1 cellular context compared by ENCODE assay signal in the genomic region with DNA sequence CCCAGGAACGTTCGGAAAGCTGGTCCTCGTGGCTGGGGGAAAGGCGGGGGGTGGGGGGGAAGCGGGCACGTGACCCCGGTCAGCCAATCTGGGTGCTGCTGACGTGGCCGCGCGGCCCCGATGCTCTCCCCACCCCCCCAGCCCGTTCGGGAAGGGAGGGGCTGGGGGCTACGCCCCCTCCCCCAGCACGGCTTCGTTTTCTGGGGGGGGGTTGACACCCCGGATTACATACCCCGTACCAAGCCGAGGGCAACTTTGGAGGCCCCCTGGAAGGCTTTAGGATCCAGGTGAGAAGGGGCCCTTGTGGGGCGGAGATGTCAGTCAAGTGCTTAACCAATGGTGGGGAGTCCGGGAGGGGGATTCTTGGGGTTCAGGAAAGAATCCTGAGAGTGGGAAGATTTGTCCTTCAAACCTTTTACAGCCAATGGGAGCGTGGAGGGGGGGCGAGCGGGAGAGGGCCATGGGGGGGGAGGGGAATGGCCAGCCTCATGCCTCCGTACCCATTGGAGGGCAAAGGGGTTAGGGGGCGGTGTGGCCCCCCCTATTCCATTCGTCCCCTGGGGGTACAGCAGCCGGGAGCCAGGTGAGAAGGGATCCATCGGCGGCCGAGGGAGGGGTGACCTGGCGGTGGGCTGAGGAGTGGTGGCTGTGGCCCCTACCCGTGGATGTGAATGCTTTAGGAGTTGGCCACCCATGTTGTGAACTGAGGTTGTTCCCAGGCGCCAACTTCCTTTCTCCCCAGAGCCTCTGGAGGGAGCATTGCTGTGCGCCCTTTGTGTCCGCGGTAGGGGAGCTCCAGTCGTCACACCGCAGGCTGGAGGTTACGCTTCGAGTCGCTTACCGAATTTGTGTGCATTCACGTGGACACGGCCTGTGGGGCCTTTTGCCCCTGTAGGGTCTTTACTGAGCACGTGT.
TF ChIP-seq lines count a peak whose summit lies in the region.

No MANE protein-coding gene starts in this region.

TF ChIP-seq in HepG2, 621 proteins besides CTCF, POLR2A, EP300 and RAD21 (continued from another document and continues in another):
- TF ChIP-seq, protein P1, sequence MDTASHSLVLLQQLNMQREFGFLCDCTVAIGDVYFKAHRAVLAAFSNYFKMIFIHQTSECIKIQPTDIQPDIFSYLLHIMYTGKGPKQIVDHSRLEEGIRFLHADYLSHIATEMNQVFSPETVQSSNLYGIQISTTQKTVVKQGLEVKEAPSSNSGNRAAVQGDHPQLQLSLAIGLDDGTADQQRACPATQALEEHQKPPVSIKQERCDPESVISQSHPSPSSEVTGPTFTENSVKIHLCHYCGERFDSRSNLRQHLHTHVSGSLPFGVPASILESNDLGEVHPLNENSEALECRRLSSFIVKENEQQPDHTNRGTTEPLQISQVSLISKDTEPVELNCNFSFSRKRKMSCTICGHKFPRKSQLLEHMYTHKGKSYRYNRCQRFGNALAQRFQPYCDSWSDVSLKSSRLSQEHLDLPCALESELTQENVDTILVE (CRISPR knock-in tag; IDR thresholded peaks at IDR 0.05), result peak; percentile 38
- TF ChIP-seq RARG (CRISPR knock-in tag; IDR thresholded peaks at IDR 0.05; ENCODE audit: low read depth) (no peak; the same call in 1 of the 2 replicates), SP140L (CRISPR knock-in tag; IDR thresholded peaks at IDR 0.05; ENCODE audit: borderline replicate concordance) (0 out of 2 replicates have a peak, but pooled peaks have one; percentile 62), GABPB1 (CRISPR knock-in tag; IDR thresholded peaks at IDR 0.05) (0 out of 2 replicates have a peak, but pooled peaks have one; percentile 43), ADNP (CRISPR knock-in tag; IDR thresholded peaks at IDR 0.05) (no peak), ZNF619 (CRISPR knock-in tag; IDR thresholded peaks at IDR 0.05) (peak; percentile 94; the same call in 1 of the 2 replicates), ZNF260 (CRISPR knock-in tag; IDR thresholded peaks at IDR 0.05; ENCODE audit: borderline replicate concordance, low read depth) (no peak), SYNCRIP (IDR thresholded peaks at IDR 0.05; ENCODE audit: insufficient read depth, low read depth, low read length) (no peak), TMF1 (CRISPR knock-in tag; IDR thresholded peaks at IDR 0.05; ENCODE audit: low read depth) (peak; percentile 85; the same call in 1 of the 2 replicates), ZNF570 (CRISPR knock-in tag; IDR thresholded peaks at IDR 0.05; ENCODE audit: borderline replicate concordance) (0 out of 2 replicates have a peak, but pooled peaks have one; percentile 32), RFX5 (IDR thresholded peaks at IDR 0.05; ENCODE audit: low read depth, low read length) (no peak), ZNF451 (CRISPR knock-in tag; IDR thresholded peaks at IDR 0.05) (0 out of 2 replicates have a peak, but pooled peaks have one; percentile 1), CEBPB (IDR thresholded peaks at IDR 0.05; ENCODE audit: borderline replicate concordance, low read depth, low read length) (no peak), ZNF468 (CRISPR knock-in tag; IDR thresholded peaks at IDR 0.05) (no peak), NONO (IDR thresholded peaks at IDR 0.05) (no peak), NONO (CRISPR knock-in tag; conservative IDR thresholded peaks at IDR 0.05) (no peak; the same call in 1 of the 2 replicates), RAD51 (IDR thresholded peaks at IDR 0.05; ENCODE audit: borderline replicate concordance) (peak; percentile 71), ZNF839 (CRISPR knock-in tag; IDR thresholded peaks at IDR 0.05; ENCODE audit: borderline replicate concordance) (no peak; the same call in 1 of the 2 replicates), HMG20B (CRISPR knock-in tag; conservative IDR thresholded peaks at IDR 0.05) (peak; percentile 13; the same call in 1 of the 2 replicates), ZNF350 (CRISPR knock-in tag; IDR thresholded peaks at IDR 0.05; ENCODE audit: borderline replicate concordance, low read depth) (no peak; the same call in 1 of the 2 replicates), SSRP1 (CRISPR knock-in tag; IDR thresholded peaks at IDR 0.05) (no peak), SPEN (CRISPR knock-in tag; IDR thresholded peaks at IDR 0.05; ENCODE audit: low read depth) (peak; percentile 41; the same call in 1 of the 2 replicates), CAMTA2 (CRISPR knock-in tag; IDR thresholded peaks at IDR 0.05; ENCODE audit: borderline replicate concordance) (peak; percentile 44), ZNF431 (CRISPR knock-in tag; IDR thresholded peaks at IDR 0.05; ENCODE audit: borderline replicate concordance, low read depth) (peak; percentile 83), IRX3 (CRISPR knock-in tag; IDR thresholded peaks at IDR 0.05; ENCODE audit: borderline replicate concordance, low read depth) (peak; percentile 89; the same call in 1 of the 2 replicates), ZNF703 (CRISPR knock-in tag; IDR thresholded peaks at IDR 0.05; ENCODE audit: borderline replicate concordance) (0 out of 2 replicates have a peak, but pooled peaks have one; percentile 6), SRY (CRISPR knock-in tag; IDR thresholded peaks at IDR 0.05) (no peak; the same call in 1 of the 2 replicates), ATM (IDR thresholded peaks at IDR 0.05; ENCODE audit: borderline replicate concordance) (no peak), FOXK2 (IDR thresholded peaks at IDR 0.05) (peak; percentile 50; the same call in 1 of the 2 replicates), POLR2G (IDR thresholded peaks at IDR 0.05; ENCODE audit: low read depth, low read length) (peak; percentile 77; the same call in 1 of the 2 replicates), RBAK (CRISPR knock-in tag; IDR thresholded peaks at IDR 0.05) (no peak), ZNF30 (CRISPR knock-in tag; IDR thresholded peaks at IDR 0.05) (no peak), MAFF (IDR thresholded peaks at IDR 0.05; ENCODE audit: low read depth, low read length) (no peak), ZBTB3 (CRISPR knock-in tag; IDR thresholded peaks at IDR 0.05; ENCODE audit: borderline replicate concordance, low read depth) (no peak), TRIM24 (CRISPR knock-in tag; IDR thresholded peaks at IDR 0.05) (no peak), ATF7-NPFF (CRISPR knock-in tag; IDR thresholded peaks at IDR 0.05; ENCODE audit: low read depth) (no peak), ZNF850 (CRISPR knock-in tag; conservative IDR thresholded peaks at IDR 0.05) (no peak)
- TF ChIP-seq, protein P2, sequence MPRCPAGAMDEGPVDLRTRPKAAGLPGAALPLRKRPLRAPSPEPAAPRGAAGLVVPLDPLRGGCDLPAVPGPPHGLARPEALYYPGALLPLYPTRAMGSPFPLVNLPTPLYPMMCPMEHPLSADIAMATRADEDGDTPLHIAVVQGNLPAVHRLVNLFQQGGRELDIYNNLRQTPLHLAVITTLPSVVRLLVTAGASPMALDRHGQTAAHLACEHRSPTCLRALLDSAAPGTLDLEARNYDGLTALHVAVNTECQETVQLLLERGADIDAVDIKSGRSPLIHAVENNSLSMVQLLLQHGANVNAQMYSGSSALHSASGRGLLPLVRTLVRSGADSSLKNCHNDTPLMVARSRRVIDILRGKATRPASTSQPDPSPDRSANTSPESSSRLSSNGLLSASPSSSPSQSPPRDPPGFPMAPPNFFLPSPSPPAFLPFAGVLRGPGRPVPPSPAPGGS (CRISPR knock-in tag; IDR thresholded peaks at IDR 0.05), result no peak; the same call in 1 of the 2 replicates
- TF ChIP-seq, protein P3, sequence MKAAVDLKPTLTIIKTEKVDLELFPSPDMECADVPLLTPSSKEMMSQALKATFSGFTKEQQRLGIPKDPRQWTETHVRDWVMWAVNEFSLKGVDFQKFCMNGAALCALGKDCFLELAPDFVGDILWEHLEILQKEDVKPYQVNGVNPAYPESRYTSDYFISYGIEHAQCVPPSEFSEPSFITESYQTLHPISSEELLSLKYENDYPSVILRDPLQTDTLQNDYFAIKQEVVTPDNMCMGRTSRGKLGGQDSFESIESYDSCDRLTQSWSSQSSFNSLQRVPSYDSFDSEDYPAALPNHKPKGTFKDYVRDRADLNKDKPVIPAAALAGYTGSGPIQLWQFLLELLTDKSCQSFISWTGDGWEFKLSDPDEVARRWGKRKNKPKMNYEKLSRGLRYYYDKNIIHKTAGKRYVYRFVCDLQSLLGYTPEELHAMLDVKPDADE (CRISPR knock-in tag; IDR thresholded peaks at IDR 0.05), result 0 out of 2 replicates have a peak, but pooled peaks have one; percentile 38
- TF ChIP-seq, protein P4, sequence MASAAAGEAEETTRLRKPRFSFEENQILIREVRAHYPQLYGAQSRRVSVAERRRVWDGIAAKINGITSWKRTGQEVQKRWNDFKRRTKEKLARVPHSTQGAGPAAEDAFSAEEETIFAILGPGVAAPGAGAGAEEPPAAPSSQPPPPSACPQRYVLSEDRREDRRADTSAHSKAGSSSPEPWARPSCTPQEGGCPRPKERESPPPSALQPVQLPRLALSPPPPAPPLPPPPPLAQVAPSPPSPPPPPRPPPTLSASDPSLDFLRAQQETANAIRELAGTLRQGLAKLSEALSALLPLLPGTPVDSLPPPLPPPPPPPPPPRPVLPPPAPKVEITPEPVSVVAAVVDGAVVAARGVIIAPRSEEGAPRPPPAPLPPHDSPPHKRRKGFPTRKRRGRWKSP (CRISPR knock-in tag; IDR thresholded peaks at IDR 0.05), result no peak
- TF ChIP-seq, protein P5, sequence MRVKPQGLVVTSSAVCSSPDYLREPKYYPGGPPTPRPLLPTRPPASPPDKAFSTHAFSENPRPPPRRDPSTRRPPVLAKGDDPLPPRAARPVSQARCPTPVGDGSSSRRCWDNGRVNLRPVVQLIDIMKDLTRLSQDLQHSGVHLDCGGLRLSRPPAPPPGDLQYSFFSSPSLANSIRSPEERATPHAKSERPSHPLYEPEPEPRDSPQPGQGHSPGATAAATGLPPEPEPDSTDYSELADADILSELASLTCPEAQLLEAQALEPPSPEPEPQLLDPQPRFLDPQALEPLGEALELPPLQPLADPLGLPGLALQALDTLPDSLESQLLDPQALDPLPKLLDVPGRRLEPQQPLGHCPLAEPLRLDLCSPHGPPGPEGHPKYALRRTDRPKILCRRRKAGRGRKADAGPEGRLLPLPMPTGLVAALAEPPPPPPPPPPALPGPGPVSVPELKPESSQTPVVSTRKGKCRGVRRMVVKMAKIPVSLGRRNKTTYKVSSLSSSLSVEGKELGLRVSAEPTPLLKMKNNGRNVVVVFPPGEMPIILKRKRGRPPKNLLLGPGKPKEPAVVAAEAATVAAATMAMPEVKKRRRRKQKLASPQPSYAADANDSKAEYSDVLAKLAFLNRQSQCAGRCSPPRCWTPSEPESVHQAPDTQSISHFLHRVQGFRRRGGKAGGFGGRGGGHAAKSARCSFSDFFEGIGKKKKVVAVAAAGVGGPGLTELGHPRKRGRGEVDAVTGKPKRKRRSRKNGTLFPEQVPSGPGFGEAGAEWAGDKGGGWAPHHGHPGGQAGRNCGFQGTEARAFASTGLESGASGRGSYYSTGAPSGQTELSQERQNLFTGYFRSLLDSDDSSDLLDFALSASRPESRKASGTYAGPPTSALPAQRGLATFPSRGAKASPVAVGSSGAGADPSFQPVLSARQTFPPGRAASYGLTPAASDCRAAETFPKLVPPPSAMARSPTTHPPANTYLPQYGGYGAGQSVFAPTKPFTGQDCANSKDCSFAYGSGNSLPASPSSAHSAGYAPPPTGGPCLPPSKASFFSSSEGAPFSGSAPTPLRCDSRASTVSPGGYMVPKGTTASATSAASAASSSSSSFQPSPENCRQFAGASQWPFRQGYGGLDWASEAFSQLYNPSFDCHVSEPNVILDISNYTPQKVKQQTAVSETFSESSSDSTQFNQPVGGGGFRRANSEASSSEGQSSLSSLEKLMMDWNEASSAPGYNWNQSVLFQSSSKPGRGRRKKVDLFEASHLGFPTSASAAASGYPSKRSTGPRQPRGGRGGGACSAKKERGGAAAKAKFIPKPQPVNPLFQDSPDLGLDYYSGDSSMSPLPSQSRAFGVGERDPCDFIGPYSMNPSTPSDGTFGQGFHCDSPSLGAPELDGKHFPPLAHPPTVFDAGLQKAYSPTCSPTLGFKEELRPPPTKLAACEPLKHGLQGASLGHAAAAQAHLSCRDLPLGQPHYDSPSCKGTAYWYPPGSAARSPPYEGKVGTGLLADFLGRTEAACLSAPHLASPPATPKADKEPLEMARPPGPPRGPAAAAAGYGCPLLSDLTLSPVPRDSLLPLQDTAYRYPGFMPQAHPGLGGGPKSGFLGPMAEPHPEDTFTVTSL (CRISPR knock-in tag; IDR thresholded peaks at IDR 0.05; ENCODE audit: borderline replicate concordance), result 0 out of 2 replicates have a peak, but pooled peaks have one; percentile 39
- TF ChIP-seq, protein P6, sequence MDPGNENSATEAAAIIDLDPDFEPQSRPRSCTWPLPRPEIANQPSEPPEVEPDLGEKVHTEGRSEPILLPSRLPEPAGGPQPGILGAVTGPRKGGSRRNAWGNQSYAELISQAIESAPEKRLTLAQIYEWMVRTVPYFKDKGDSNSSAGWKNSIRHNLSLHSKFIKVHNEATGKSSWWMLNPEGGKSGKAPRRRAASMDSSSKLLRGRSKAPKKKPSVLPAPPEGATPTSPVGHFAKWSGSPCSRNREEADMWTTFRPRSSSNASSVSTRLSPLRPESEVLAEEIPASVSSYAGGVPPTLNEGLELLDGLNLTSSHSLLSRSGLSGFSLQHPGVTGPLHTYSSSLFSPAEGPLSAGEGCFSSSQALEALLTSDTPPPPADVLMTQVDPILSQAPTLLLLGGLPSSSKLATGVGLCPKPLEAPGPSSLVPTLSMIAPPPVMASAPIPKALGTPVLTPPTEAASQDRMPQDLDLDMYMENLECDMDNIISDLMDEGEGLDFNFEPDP (CRISPR knock-in tag; conservative IDR thresholded peaks at IDR 0.05), result no peak
- TF ChIP-seq, protein P7, sequence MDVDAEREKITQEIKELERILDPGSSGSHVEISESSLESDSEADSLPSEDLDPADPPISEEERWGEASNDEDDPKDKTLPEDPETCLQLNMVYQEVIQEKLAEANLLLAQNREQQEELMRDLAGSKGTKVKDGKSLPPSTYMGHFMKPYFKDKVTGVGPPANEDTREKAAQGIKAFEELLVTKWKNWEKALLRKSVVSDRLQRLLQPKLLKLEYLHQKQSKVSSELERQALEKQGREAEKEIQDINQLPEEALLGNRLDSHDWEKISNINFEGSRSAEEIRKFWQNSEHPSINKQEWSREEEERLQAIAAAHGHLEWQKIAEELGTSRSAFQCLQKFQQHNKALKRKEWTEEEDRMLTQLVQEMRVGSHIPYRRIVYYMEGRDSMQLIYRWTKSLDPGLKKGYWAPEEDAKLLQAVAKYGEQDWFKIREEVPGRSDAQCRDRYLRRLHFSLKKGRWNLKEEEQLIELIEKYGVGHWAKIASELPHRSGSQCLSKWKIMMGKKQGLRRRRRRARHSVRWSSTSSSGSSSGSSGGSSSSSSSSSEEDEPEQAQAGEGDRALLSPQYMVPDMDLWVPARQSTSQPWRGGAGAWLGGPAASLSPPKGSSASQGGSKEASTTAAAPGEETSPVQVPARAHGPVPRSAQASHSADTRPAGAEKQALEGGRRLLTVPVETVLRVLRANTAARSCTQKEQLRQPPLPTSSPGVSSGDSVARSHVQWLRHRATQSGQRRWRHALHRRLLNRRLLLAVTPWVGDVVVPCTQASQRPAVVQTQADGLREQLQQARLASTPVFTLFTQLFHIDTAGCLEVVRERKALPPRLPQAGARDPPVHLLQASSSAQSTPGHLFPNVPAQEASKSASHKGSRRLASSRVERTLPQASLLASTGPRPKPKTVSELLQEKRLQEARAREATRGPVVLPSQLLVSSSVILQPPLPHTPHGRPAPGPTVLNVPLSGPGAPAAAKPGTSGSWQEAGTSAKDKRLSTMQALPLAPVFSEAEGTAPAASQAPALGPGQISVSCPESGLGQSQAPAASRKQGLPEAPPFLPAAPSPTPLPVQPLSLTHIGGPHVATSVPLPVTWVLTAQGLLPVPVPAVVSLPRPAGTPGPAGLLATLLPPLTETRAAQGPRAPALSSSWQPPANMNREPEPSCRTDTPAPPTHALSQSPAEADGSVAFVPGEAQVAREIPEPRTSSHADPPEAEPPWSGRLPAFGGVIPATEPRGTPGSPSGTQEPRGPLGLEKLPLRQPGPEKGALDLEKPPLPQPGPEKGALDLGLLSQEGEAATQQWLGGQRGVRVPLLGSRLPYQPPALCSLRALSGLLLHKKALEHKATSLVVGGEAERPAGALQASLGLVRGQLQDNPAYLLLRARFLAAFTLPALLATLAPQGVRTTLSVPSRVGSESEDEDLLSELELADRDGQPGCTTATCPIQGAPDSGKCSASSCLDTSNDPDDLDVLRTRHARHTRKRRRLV (CRISPR knock-in tag; IDR thresholded peaks at IDR 0.05), result 0 out of 2 replicates have a peak, but pooled peaks have one; percentile 62
